ENCODE assay signal across 10 cellular contexts in genomic region chr4:3077796-3078195, GRCh38. TPM values are rescaled to one million over a fixed set of nuclear protein-coding genes. Genes with fewer than 3 reads are reported as not detected.
DNase-seq lines count a peak whose midpoint lies in the region; ATAC-seq and TF ChIP-seq lines count a peak whose summit lies in the region.
"Had no signal": no experiment of that assay in that cellular context is flagged by ENCODE, and none has a peak within 500 bp of the region (broad histone marks: within the 10 kb centered on the region; RNA-seq: fewer than 3 reads in every experiment).

No MANE protein-coding gene starts in this region.

- CTCF ChIA-PET in GM10248 (lab: Yijun Ruan, JAX), result interaction anchor here (1.3 to 2.9 kb wide), 3 partner anchors 30 to 36 kb away, joined by 4 to 11 read pairs (median 10); no protein-coding TSS in a partner anchor

- no peaks in the 10 kb centered on the region for H3K9me3 Mint-ChIP-seq in activated T-helper 17 cell treated with anti-CD3 and anti-CD28 coated beads, Interleukin-2, amount 50 U/mL, for 72 hours
- no peaks in the 10 kb centered on the region for H3K9me3 Mint-ChIP-seq in osteocyte (ENCODE audit: unreplicated experiment)

- DNase-seq in GM10248 (ENCODE audit: extremely low spot score) (peak; percentile 61), GDM1 (lab: John Stamatoyannopoulos, UW) (no peak), DMS79 treated with DMSO at 0.1 percent for 48 hours (lab: John Stamatoyannopoulos, UW) (no peak), osteocyte (ENCODE audit: extremely low spot score, unreplicated experiment) (no peak)
- DNase-seq: mammary epithelial cell, thyroid gland had no signal

- H3K27ac Mint-ChIP-seq in activated T-helper 17 cell treated with anti-CD3 and anti-CD28 coated beads, Interleukin-2, amount 50 U/mL, for 72 hours, result peak overlapping the region; percentile 20
- H3K27ac Mint-ChIP-seq in osteocyte (ENCODE audit: unreplicated experiment), result no peak overlapping the region

- no peaks in the 10 kb centered on the region for H3K27me3 Mint-ChIP-seq in activated T-helper 17 cell treated with anti-CD3 and anti-CD28 coated beads, Interleukin-2, amount 50 U/mL, for 72 hours
- H3K27me3 Mint-ChIP-seq in osteocyte (ENCODE audit: unreplicated experiment), result no peaks in the 10 kb centered on the region

- peak; percentile 30 for ATAC-seq in GM19035 (IDR thresholded peaks at IDR 0.05; ENCODE audit: unreplicated experiment)
- ATAC-seq in HG03060 (IDR thresholded peaks at IDR 0.05; ENCODE audit: low read depth, unreplicated experiment), result peak; percentile 33
- ATAC-seq in activated T-helper 17 cell treated with anti-CD3 and anti-CD28 coated beads, Interleukin-2, amount 50 U/mL, for 72 hours (replicated peaks), result no peak
- ATAC-seq in HG02970 (IDR thresholded peaks at IDR 0.05; ENCODE audit: low FRiP score, unreplicated experiment), result no peak

- no peak for TF ChIP-seq CTCF in GM10248 (IDR thresholded peaks at IDR 0.05; ENCODE audit: control extremely low read depth, extremely low read depth, low read depth, missing control alignments)
- TF ChIP-seq CTCF in osteocyte (IDR thresholded peaks at IDR 0.05), result no peak

- POLR2A ChIA-PET in GM10248 (lab: Yijun Ruan, JAX), result no interaction called here

- peaks cover 9% of the 10 kb centered on the region for H3K36me3 Mint-ChIP-seq in activated T-helper 17 cell treated with anti-CD3 and anti-CD28 coated beads, Interleukin-2, amount 50 U/mL, for 72 hours (ENCODE audit: low read depth)
- H3K36me3 Mint-ChIP-seq in osteocyte (ENCODE audit: unreplicated experiment), result peaks cover 4% of the 10 kb centered on the region

- H3K4me1 Mint-ChIP-seq in activated T-helper 17 cell treated with anti-CD3 and anti-CD28 coated beads, Interleukin-2, amount 50 U/mL, for 72 hours, result peaks cover 20% of the 10 kb centered on the region
- peaks cover 18% of the 10 kb centered on the region for H3K4me1 Mint-ChIP-seq in osteocyte (ENCODE audit: unreplicated experiment)

- H3K4me3 Mint-ChIP-seq in activated T-helper 17 cell treated with anti-CD3 and anti-CD28 coated beads, Interleukin-2, amount 50 U/mL, for 72 hours, result peak overlapping the region; percentile 43
- H3K4me3 Mint-ChIP-seq in osteocyte (ENCODE audit: unreplicated experiment), result no peak overlapping the region

RNA-seq across cellular contexts. Expression of gene HTT, which starts 3.3 kb away (rescaled TPM):
- 10 to 100 TPM; 58.2 to 63.4 TPM for total RNA-seq in activated T-helper 17 cell treated with anti-CD3 and anti-CD28 coated beads, Interleukin-2, amount 50 U/mL, for 72 hours
- 44.9 and 51.3 TPM in 2 replicates for total RNA-seq in osteocyte

RNA-seq across cellular contexts. Expression of gene HTT-AS, which starts 3.5 kb away (rescaled TPM):
- not detected for total RNA-seq in activated T-helper 17 cell treated with anti-CD3 and anti-CD28 coated beads, Interleukin-2, amount 50 U/mL, for 72 hours
- total RNA-seq in osteocyte, result not detected in 2 replicates
- total RNA-seq: mammary epithelial cell, thyroid gland had no signal

Comparison
In these comparisons a context has a peak if more than half of its experiments do, and no peak if none do; other contexts are left out.
1. ATAC-seq: peak in GM19035 (single experiment) and HG03060 (single experiment); none in activated T-helper 17 cell treated with anti-CD3 and anti-CD28 coated beads, Interleukin-2, amount 50 U/mL, for 72 hours (single experiment) and HG02970 (single experiment).